7 cellular contexts compared by ENCODE assay signal in genomic region chr3:44712455-44713075, GRCh38. TPM values are rescaled to one million over a fixed set of nuclear protein-coding genes. Genes with fewer than 3 reads are reported as not detected.
DNase-seq lines count a peak whose midpoint lies in the region; ATAC-seq and TF ChIP-seq lines count a peak whose summit lies in the region.

ZNF502 (plus strand) TSS chr3:44712660; CDS start chr3:44720262, 7,602 bp downstream.

- peak within 1 kb of the TSS; percentile 97 for H2AFZ ChIP-seq in neural cell (ENCODE audit: low read depth, low read length)

- peak; percentile 13 for TF ChIP-seq EP300 in neural cell (conservative IDR thresholded peaks at IDR 0.05; ENCODE audit: poor library complexity, severe bottlenecking)

- H3K27me3 ChIP-seq in foreskin keratinocyte = no peaks in the 10 kb centered on the region
- no peaks in the 10 kb centered on the region for H3K27me3 ChIP-seq in neural cell (ENCODE audit: insufficient read depth, low read depth, low read length)

- no peaks in the 10 kb centered on the region for H3K4me1 ChIP-seq in foreskin keratinocyte

- peak within 1 kb of the TSS; percentile 54 for H3K27ac ChIP-seq in foreskin keratinocyte
- peak within 1 kb of the TSS; percentile 56 for H3K27ac ChIP-seq in neural cell (ENCODE audit: low read length)

- ATAC-seq in foreskin keratinocyte (peak; percentile 94), GM21717 (IDR thresholded peaks at IDR 0.05; ENCODE audit: unreplicated experiment) (no peak)

- peaks cover 48% of the 10 kb centered on the region for H3K36me3 Mint-ChIP-seq in activated naive CD4-positive, alpha-beta T cell treated with anti-CD3 and anti-CD28 coated beads for 36 hours (ENCODE audit: low read depth)
- H3K36me3 Mint-ChIP-seq in stimulated activated naive CD8-positive, alpha-beta T cell treated with anti-CD3 and anti-CD28 coated beads, Interleukin-15, Interleukin-2, amounts not matched to agents 100 ng/mL and 50 ng/mL, for 24 hours (ENCODE audit: low read depth) = peaks cover 38% of the 10 kb centered on the region

- intact Hi-C loops in activated naive CD4-positive, alpha-beta T cell treated with anti-CD3 and anti-CD28 coated beads for 36 hours (cut with micrococcal nuclease) = loop anchor here (1.0 to 5.0 kb wide), 2 partner anchors 17 to 85 kb away; partner anchors contain the start of genes ZNF197 and ZNF501

- H3F3A ChIP-seq in neural cell (ENCODE audit: insufficient read depth, low read length, poor library complexity, severe bottlenecking) = no peaks in the 10 kb centered on the region

- TF ChIP-seq CTCF in foreskin keratinocyte (conservative IDR thresholded peaks at IDR 0.05) (peak; percentile 58), neural cell (IDR thresholded peaks at IDR 0.05; ENCODE audit: poor library complexity, severe bottlenecking) (peak; percentile 66)

- peak within 1 kb of the TSS; percentile 93 for H3K4me3 ChIP-seq in neural cell (ENCODE audit: low read length)

- H3K27me3 Mint-ChIP-seq in activated naive CD4-positive, alpha-beta T cell treated with anti-CD3 and anti-CD28 coated beads for 36 hours (ENCODE audit: low read depth) = peaks cover 13% of the 10 kb centered on the region
- H3K27me3 Mint-ChIP-seq in stimulated activated naive CD8-positive, alpha-beta T cell treated with anti-CD3 and anti-CD28 coated beads, Interleukin-15, Interleukin-2, amounts not matched to agents 100 ng/mL and 50 ng/mL, for 24 hours = peaks cover 34% of the 10 kb centered on the region

- DNase-seq in H4 (ENCODE audit: low spot score) (peak; percentile 82), RPMI7951 (ENCODE audit: low read depth) (peak; percentile 92), foreskin keratinocyte (peak; percentile 70 to 86)
- DNase-seq in activated naive CD4-positive, alpha-beta T cell treated with anti-CD3 and anti-CD28 coated beads for 36 hours = peak; percentile 72

- peak within 1 kb of the TSS; percentile 81 for H3K4me3 Mint-ChIP-seq in activated naive CD4-positive, alpha-beta T cell treated with anti-CD3 and anti-CD28 coated beads for 36 hours
- peak within 1 kb of the TSS; percentile 85 for H3K4me3 Mint-ChIP-seq in stimulated activated naive CD8-positive, alpha-beta T cell treated with anti-CD3 and anti-CD28 coated beads, Interleukin-15, Interleukin-2, amounts not matched to agents 100 ng/mL and 50 ng/mL, for 24 hours

- H3K9me3 Mint-ChIP-seq in activated naive CD4-positive, alpha-beta T cell treated with anti-CD3 and anti-CD28 coated beads for 36 hours = peaks cover 42% of the 10 kb centered on the region
- H3K9me3 Mint-ChIP-seq in stimulated activated naive CD8-positive, alpha-beta T cell treated with anti-CD3 and anti-CD28 coated beads, Interleukin-15, Interleukin-2, amounts not matched to agents 100 ng/mL and 50 ng/mL, for 24 hours = peaks cover 47% of the 10 kb centered on the region

- CTCF ChIA-PET in activated naive CD4-positive, alpha-beta T cell treated with anti-CD3 and anti-CD28 coated beads for 36 hours (lab: Charles Lee) = interaction anchor here (1.2 to 1.4 kb wide), 2 partner anchors 17 to 52 kb away, joined by 3 read pairs; partner anchors contain the start of gene ZNF501

- no peaks in the 10 kb centered on the region for H3K9me3 ChIP-seq in neural cell (ENCODE audit: low read length)

- peaks cover 3% of the 10 kb centered on the region for H3K36me3 ChIP-seq in neural cell (ENCODE audit: insufficient read depth, low read length)

- peak; percentile 45 for TF ChIP-seq RAD21 in neural cell (conservative IDR thresholded peaks at IDR 0.05)

- no peaks in the 10 kb centered on the region for H3K9me2 ChIP-seq in neural cell (ENCODE audit: insufficient read depth, low read length)

- peaks cover 15% of the 10 kb centered on the region for H3K4me1 Mint-ChIP-seq in activated naive CD4-positive, alpha-beta T cell treated with anti-CD3 and anti-CD28 coated beads for 36 hours (ENCODE audit: low read depth)
- H3K4me1 Mint-ChIP-seq in stimulated activated naive CD8-positive, alpha-beta T cell treated with anti-CD3 and anti-CD28 coated beads, Interleukin-15, Interleukin-2, amounts not matched to agents 100 ng/mL and 50 ng/mL, for 24 hours (ENCODE audit: low read depth) = peaks cover 15% of the 10 kb centered on the region

- no peaks in the 10 kb centered on the region for H4K20me1 ChIP-seq in neural cell (ENCODE audit: insufficient read depth)

- H3K79me2 ChIP-seq in neural cell (replicated peaks; ENCODE audit: insufficient read depth, low read length) = no peaks in the 10 kb centered on the region

- H3K27ac Mint-ChIP-seq in activated naive CD4-positive, alpha-beta T cell treated with anti-CD3 and anti-CD28 coated beads for 36 hours = peak within 1 kb of the TSS; percentile 60
- peak within 1 kb of the TSS; percentile 61 for H3K27ac Mint-ChIP-seq in stimulated activated naive CD8-positive, alpha-beta T cell treated with anti-CD3 and anti-CD28 coated beads, Interleukin-15, Interleukin-2, amounts not matched to agents 100 ng/mL and 50 ng/mL, for 24 hours

- H3K9ac ChIP-seq in neural cell (ENCODE audit: low read length) = peak within 1 kb of the TSS; percentile 74

- peak within 1 kb of the TSS; percentile 21 for H3K4me2 ChIP-seq in neural cell (ENCODE audit: low read length)

TF ChIP-seq in neural cell, 6 proteins besides CTCF, POLR2A, EP300 and RAD21:
- TF ChIP-seq SMC3 (conservative IDR thresholded peaks at IDR 0.05; ENCODE audit: poor library complexity) (peak; percentile 57), REST (IDR thresholded peaks at IDR 0.05; ENCODE audit: borderline replicate concordance) (no peak), POLR2AphosphoS5 (IDR thresholded peaks at IDR 0.05) (peak; percentile 69), MXI1 (conservative IDR thresholded peaks at IDR 0.05; ENCODE audit: poor library complexity, severe bottlenecking) (peak; percentile 87), EZH2 (IDR thresholded peaks at IDR 0.05; ENCODE audit: borderline replicate concordance, insufficient read depth, low read length, poor library complexity, severe bottlenecking) (no peak), TAF1 (IDR thresholded peaks at IDR 0.05; ENCODE audit: low read depth) (peak; percentile 60)

RNA-seq across cellular contexts. Expression of gene ZNF502, which starts in this region (rescaled TPM):
- 1.0 and 2.1 TPM in 2 replicates for total RNA-seq in H4 (2014; rRNA removed; shearing (Covaris generic))
- 5.3 and 6.1 TPM in 2 replicates for total RNA-seq in RPMI7951 (2014; rRNA removed; shearing (Covaris generic))
- 1 to 10 TPM in 1 of 2 experiments, under 1 TPM in 1; 0.62 to 1.0 TPM for total RNA-seq in activated naive CD4-positive, alpha-beta T cell treated with anti-CD3 and anti-CD28 coated beads for 36 hours
- 3.7 and 3.9 TPM in 2 replicates for total RNA-seq in foreskin keratinocyte
- polyA plus RNA-seq in foreskin keratinocyte (1.3 and 1.5 TPM in 2 replicates), neural cell (14.3 and 16.0 TPM in 2 replicates)
- polyA minus RNA-seq in neural cell = 15.3 and 18.5 TPM in 2 replicates
